17 cellular contexts compared by ENCODE assay signal in the genomic region with DNA sequence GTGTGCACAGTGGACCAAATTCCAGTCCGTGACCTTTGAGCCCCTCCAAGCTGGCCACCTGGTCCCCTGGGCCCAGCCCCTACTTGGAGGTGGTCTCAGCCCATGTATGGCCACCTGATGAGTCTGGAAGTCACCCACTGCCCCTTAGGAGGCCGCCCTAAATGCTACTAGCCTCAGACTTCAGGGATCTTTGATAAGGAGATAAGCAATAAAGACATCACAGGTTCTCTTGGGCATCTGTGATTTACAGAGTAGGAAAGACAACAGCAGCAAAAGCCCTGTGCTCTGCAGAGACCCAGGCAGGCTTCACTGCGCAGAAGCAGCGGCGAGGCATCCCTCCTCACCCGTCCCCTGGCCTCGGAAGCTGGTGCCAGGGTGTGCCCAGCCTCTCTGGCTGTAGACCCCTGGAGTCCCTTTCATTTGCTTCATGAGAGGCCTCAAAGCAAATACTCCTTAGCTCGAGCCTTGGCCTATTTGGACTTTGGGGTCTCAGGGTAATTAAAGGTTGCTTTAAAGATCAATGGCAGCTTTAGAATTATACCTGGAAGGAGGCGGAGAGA.
DNase-seq lines count a peak whose midpoint lies in the region; ATAC-seq and TF ChIP-seq lines count a peak whose summit lies in the region.
"Had no signal": no experiment of that assay in that cellular context is flagged by ENCODE, and none has a peak within 500 bp of the region (broad histone marks: within the 10 kb centered on the region; RNA-seq: fewer than 3 reads in every experiment).

No MANE protein-coding gene starts in this region.

- H3K4me1 Mint-ChIP-seq in CD14-positive monocyte (no peaks in the 10 kb centered on the region), nephron progenitor cell (peaks cover 23% of the 10 kb centered on the region)

- H3K27ac Mint-ChIP-seq in CD14-positive monocyte = peak overlapping the region in 1 of 7 donors; percentile 3
- peak overlapping the region; percentile 46 for H3K27ac Mint-ChIP-seq in nephron progenitor cell

- ATAC-seq in upper lobe of right lung = no peak
- no peak for ATAC-seq in esophagus mucosa
- ATAC-seq: A549, GM23338 had no signal

- intact Hi-C loops in CD14-positive monocyte (cut with micrococcal nuclease) (no loop called here), upper lobe of right lung (cut with DNase I) (no loop called here)

- H3K9me3 Mint-ChIP-seq in CD14-positive monocyte (peaks cover 0 to 2% (median 0%) of the 10 kb centered on the region in 7 donors), nephron progenitor cell (no peaks in the 10 kb centered on the region)
- H3K9me3 Mint-ChIP-seq: CD4-positive, alpha-beta memory T cell; GM23338 had no signal

- H3K4me3 ChIP-seq in upper lobe of right lung (no peak overlapping the region), coronary artery (no peak overlapping the region)
- H3K4me3 ChIP-seq: A549, GM23338 had no signal

- H3K36me3 Mint-ChIP-seq in CD14-positive monocyte = peaks cover 1 to 14% of the 10 kb centered on the region in 2 donors
- H3K36me3 Mint-ChIP-seq in nephron progenitor cell (ENCODE audit: low read depth) = no peaks in the 10 kb centered on the region

- H3K4me3 Mint-ChIP-seq in CD14-positive monocyte = no peak overlapping the region
- H3K4me3 Mint-ChIP-seq in nephron progenitor cell = no peak overlapping the region
- H3K4me3 Mint-ChIP-seq: CD4-positive, alpha-beta memory T cell; GM23338 had no signal

- no peaks in the 10 kb centered on the region for H3K9me3 ChIP-seq in upper lobe of right lung
- H3K9me3 ChIP-seq: A549 had no signal

- no peak overlapping the region for H3K27ac ChIP-seq in upper lobe of right lung
- H3K27ac ChIP-seq in coronary artery = no peak overlapping the region
- H3K27ac ChIP-seq: 22Rv1, A549, C4-2B had no signal

- H3K4me1 ChIP-seq in upper lobe of right lung = no peaks in the 10 kb centered on the region
- H3K4me1 ChIP-seq: A549 had no signal

- peak; percentile 22 for DNase-seq in activated effector memory CD4-positive, alpha-beta T cell treated with anti-CD3 and anti-CD28 coated beads, Interleukin-2, amount 50 U/mL, for 16 hours
- no peak for DNase-seq in activated effector memory CD4-positive, alpha-beta T cell treated with Interleukin-2 at 50 U/mL for 16 hours
- DNase-seq in CD14-positive monocyte (ENCODE audit: low spot score) (peak; percentile 21), nephron progenitor cell (no peak), upper lobe of right lung (peak; percentile 39), coronary artery (ENCODE audit: low spot score) (no peak)
- DNase-seq: AML-193; CD4-positive, alpha-beta memory T cell; DMS153; DMS79; GDM1; HCEC 1CT had no signal

- TF ChIP-seq CTCF in CD14-positive monocyte (IDR thresholded peaks at IDR 0.05) (no peak), nephron progenitor cell (IDR thresholded peaks at IDR 0.05) (no peak), upper lobe of right lung (IDR thresholded peaks at IDR 0.05) (no peak), coronary artery (IDR thresholded peaks at IDR 0.05) (no peak)

- no peaks in the 10 kb centered on the region for H3K27me3 ChIP-seq in upper lobe of right lung

- no peaks in the 10 kb centered on the region for H3K36me3 ChIP-seq in upper lobe of right lung

- H3K27me3 Mint-ChIP-seq in CD14-positive monocyte (ENCODE audit: low read depth in 3 of 3) = no peaks in the 10 kb centered on the region
- peaks cover 10% of the 10 kb centered on the region for H3K27me3 Mint-ChIP-seq in nephron progenitor cell (ENCODE audit: low read depth, poor library complexity)
- H3K27me3 Mint-ChIP-seq: CD4-positive, alpha-beta memory T cell had no signal

Comparison
In these comparisons a context has a peak if more than half of its experiments do, and no peak if none do; other contexts are left out.
1. DNase-seq: peak in activated effector memory CD4-positive, alpha-beta T cell treated with anti-CD3 and anti-CD28 coated beads, Interleukin-2, amount 50 U/mL, for 16 hours (single experiment), CD14-positive monocyte (single experiment) and upper lobe of right lung (single experiment); none in activated effector memory CD4-positive, alpha-beta T cell treated with Interleukin-2 at 50 U/mL for 16 hours (single experiment), nephron progenitor cell (single experiment) and coronary artery (single experiment).